11 cellular contexts compared by ENCODE assay signal in genomic region chr1:9630331-9631081, GRCh38. TPM values are rescaled to one million over a fixed set of nuclear protein-coding genes. Genes with fewer than 3 reads are reported as not detected.
A peak's percentile ranks its signal among the peaks of the same experiment; 100 is the strongest.
DNase-seq lines count a peak whose midpoint lies in the region; ATAC-seq and TF ChIP-seq lines count a peak whose summit lies in the region.
"Had no signal": no experiment of that assay in that cellular context is flagged by ENCODE, and none has a peak within 500 bp of the region (broad histone marks: within the 10 kb centered on the region; RNA-seq: fewer than 3 reads in every experiment).

No MANE protein-coding gene starts in this region.

- H4K20me1 ChIP-seq in BLaER1 (no peaks in the 10 kb centered on the region), smooth muscle cell (ENCODE audit: low read depth) (no peaks in the 10 kb centered on the region)

- H3K27ac ChIP-seq in BLaER1 (peak overlapping the region; percentile 80), lower lobe of right lung (peak overlapping the region; percentile 70), psoas muscle (no peak overlapping the region), smooth muscle cell (ENCODE audit: low read depth) (no peak overlapping the region)
- H3K27ac ChIP-seq: C4-2B had no signal

- peak overlapping the region; percentile 60 for H3K4me3 ChIP-seq in BLaER1
- peak overlapping the region; percentile 72 for H3K4me3 ChIP-seq in GM12865 (ENCODE audit: low read depth, low read length)
- H3K4me3 ChIP-seq in lower lobe of right lung, result peak overlapping the region; percentile 39
- H3K4me3 ChIP-seq in psoas muscle, result no peak overlapping the region
- H3K4me3 ChIP-seq in smooth muscle cell, result no peak overlapping the region

- CTCF ChIA-PET in activated CD8-positive, alpha-beta memory T cell treated with anti-CD3 and anti-CD28 coated beads, Interleukin-2, amount 10 ng/mL, durations not matched to agents 7 days and 5 days (lab: Charles Lee), result interaction anchor here (0.6 to 7.9 kb wide), 7 partner anchors 11 to 154 kb away, joined by 3 to 224 read pairs (median 11); partner anchors contain the start of gene PIK3CD

- H3K27ac Mint-ChIP-seq in activated CD8-positive, alpha-beta memory T cell treated with anti-CD3 and anti-CD28 coated beads, Interleukin-2, amount 10 ng/mL, durations not matched to agents 7 days and 5 days, result peak overlapping the region; percentile 93

- H3K4me2 ChIP-seq in BLaER1 (peak overlapping the region; percentile 84), smooth muscle cell (no peak overlapping the region)

- no peak for TF ChIP-seq CTCF in GM12865 (IDR thresholded peaks at IDR 0.05; ENCODE audit: insufficient read depth, low read depth, low read length, missing control alignments)
- no peak for TF ChIP-seq CTCF in lower lobe of right lung (IDR thresholded peaks at IDR 0.05)
- TF ChIP-seq CTCF in psoas muscle (IDR thresholded peaks at IDR 0.05), result no peak
- TF ChIP-seq CTCF in smooth muscle cell (IDR thresholded peaks at IDR 0.05; ENCODE audit: borderline replicate concordance, insufficient read depth, poor library complexity, severe bottlenecking), result no peak

- H3K36me3 ChIP-seq in BLaER1 (0 out of 2 replicates have a peak, but pooled peaks cover 11% of the 10 kb centered on the region), lower lobe of right lung (no peaks in the 10 kb centered on the region), psoas muscle (ENCODE audit: insufficient read depth in 1 of 2, low read depth in 1 of 2) (no peaks in the 10 kb centered on the region), smooth muscle cell (ENCODE audit: low read depth) (no peaks in the 10 kb centered on the region)

- H3K9me3 Mint-ChIP-seq in activated CD8-positive, alpha-beta memory T cell treated with anti-CD3 and anti-CD28 coated beads, Interleukin-2, amount 10 ng/mL, durations not matched to agents 7 days and 5 days (ENCODE audit: low read depth), result no peaks in the 10 kb centered on the region

- H3K36me3 Mint-ChIP-seq in activated CD8-positive, alpha-beta memory T cell treated with anti-CD3 and anti-CD28 coated beads, Interleukin-2, amount 10 ng/mL, durations not matched to agents 7 days and 5 days, result peaks cover 50% of the 10 kb centered on the region

- peak; percentile 3 for ATAC-seq in activated CD8-positive, alpha-beta memory T cell treated with anti-CD3 and anti-CD28 coated beads, Interleukin-2, amount 10 ng/mL, durations not matched to agents 7 days and 5 days
- ATAC-seq in lower lobe of right lung (no peak), psoas muscle (no peak), HG03432 (IDR thresholded peaks at IDR 0.05; ENCODE audit: unreplicated experiment) (no peak)

- H3K4me3 Mint-ChIP-seq in activated CD8-positive, alpha-beta memory T cell treated with anti-CD3 and anti-CD28 coated beads, Interleukin-2, amount 10 ng/mL, durations not matched to agents 7 days and 5 days, result peak overlapping the region; percentile 100

- H3K9me3 ChIP-seq in BLaER1 (peaks cover 17% of the 10 kb centered on the region), lower lobe of right lung (no peaks in the 10 kb centered on the region), psoas muscle (no peaks in the 10 kb centered on the region), smooth muscle cell (replicated peaks; ENCODE audit: low read depth) (no peaks in the 10 kb centered on the region)

- peak overlapping the region; percentile 69 for H3K9ac ChIP-seq in BLaER1
- H3K9ac ChIP-seq in smooth muscle cell (ENCODE audit: low read depth), result no peak overlapping the region

- H3K4me1 Mint-ChIP-seq in activated CD8-positive, alpha-beta memory T cell treated with anti-CD3 and anti-CD28 coated beads, Interleukin-2, amount 10 ng/mL, durations not matched to agents 7 days and 5 days, result peaks cover 74% of the 10 kb centered on the region

- H3K4me1 ChIP-seq in BLaER1, result peaks cover 79% of the 10 kb centered on the region
- peaks cover 27% of the 10 kb centered on the region for H3K4me1 ChIP-seq in lower lobe of right lung
- no peaks in the 10 kb centered on the region for H3K4me1 ChIP-seq in psoas muscle
- no peaks in the 10 kb centered on the region for H3K4me1 ChIP-seq in smooth muscle cell (ENCODE audit: low read depth)

- H3K27me3 Mint-ChIP-seq in activated CD8-positive, alpha-beta memory T cell treated with anti-CD3 and anti-CD28 coated beads, Interleukin-2, amount 10 ng/mL, durations not matched to agents 7 days and 5 days, result no peaks in the 10 kb centered on the region

- no peaks in the 10 kb centered on the region for H3F3A ChIP-seq in smooth muscle cell (ENCODE audit: low read depth)

- intact Hi-C loops in lower lobe of right lung (cut with DNase I), result no loop called here
- intact Hi-C loops in psoas muscle (cut with DNase I), result no loop called here
- intact Hi-C loops in cardiac septum (cut with DNase I), result no loop called here

- 62 to 73% (median 71%) methylated on average over 8 of the region's 8 CpGs for WGBS in psoas muscle, 3 donors
- 80% methylated on average over 8 of the region's 8 CpGs for WGBS in smooth muscle cell (ENCODE audit: low lambda C conversion rate)

- peak; percentile 18 for DNase-seq in GM12865 (ENCODE audit: low read depth)
- DNase-seq in activated CD8-positive, alpha-beta memory T cell treated with anti-CD3 and anti-CD28 coated beads, Interleukin-2, amount 10 ng/mL, durations not matched to agents 7 days and 5 days, result peak; percentile 48
- DNase-seq in lower lobe of right lung, result no peak
- no peak for DNase-seq in psoas muscle
- no peak for DNase-seq in smooth muscle cell (lab: John Stamatoyannopoulos, UW; ENCODE audit: unreplicated experiment)
- no peak for DNase-seq in cardiac septum (ENCODE audit: low spot score)
- DNase-seq: cerebellar nuclear complex, NCI-H2029 treated with DMSO at 0.1 percent for 48 hours had no signal

- H3K79me2 ChIP-seq in smooth muscle cell (ENCODE audit: low read depth), result no peaks in the 10 kb centered on the region

- H3K27me3 ChIP-seq in BLaER1, result no peaks in the 10 kb centered on the region
- peaks cover 9% of the 10 kb centered on the region for H3K27me3 ChIP-seq in lower lobe of right lung (ENCODE audit: low read depth)
- peaks cover 0 to 2% (median 0%) of the 10 kb centered on the region in 3 donors for H3K27me3 ChIP-seq in psoas muscle (ENCODE audit: insufficient read depth in 3 of 3, low read length in 2 of 3)
- no peaks in the 10 kb centered on the region for H3K27me3 ChIP-seq in smooth muscle cell (ENCODE audit: low read depth)

- H2AFZ ChIP-seq in smooth muscle cell (ENCODE audit: low read depth), result no peak overlapping the region

RNA-seq across cellular contexts. Expression of gene PIK3CD, which starts 21.0 kb away (rescaled TPM):
- 100 to 1,000 TPM; 256 to 261 TPM for total RNA-seq in activated CD8-positive, alpha-beta memory T cell treated with anti-CD3 and anti-CD28 coated beads, Interleukin-2, amount 10 ng/mL, durations not matched to agents 7 days and 5 days
- total RNA-seq in lower lobe of right lung (28.3 TPM), psoas muscle (1 to 10 TPM in 3 of 4 donors, under 1 TPM in 1; 0.93 to 2.5 (median 1.7) TPM), smooth muscle cell (4.1 and 4.9 TPM in 2 replicates), cardiac septum (3.0 TPM)
- polyA plus RNA-seq in psoas muscle (under 1 TPM; 0.44 to 0.52 (median 0.48) TPM), smooth muscle cell (3.9 and 7.1 TPM in 2 replicates)

RNA-seq across cellular contexts. Expression of gene TMEM201, which starts 41.8 kb away (rescaled TPM):
- 10 to 100 TPM; 20.0 to 26.9 TPM for total RNA-seq in activated CD8-positive, alpha-beta memory T cell treated with anti-CD3 and anti-CD28 coated beads, Interleukin-2, amount 10 ng/mL, durations not matched to agents 7 days and 5 days
- total RNA-seq in lower lobe of right lung, result 8.2 TPM
- 10 to 100 TPM; 15.7 to 37.3 (median 29.0) TPM for total RNA-seq in psoas muscle
- polyA plus RNA-seq in psoas muscle, result 10 to 100 TPM; 20.7 to 26.0 (median 23.2) TPM
- total RNA-seq in smooth muscle cell, result 1.7 and 2.4 TPM in 2 replicates
- 5.0 and 8.8 TPM in 2 replicates for polyA plus RNA-seq in smooth muscle cell
- 19.0 TPM for total RNA-seq in cardiac septum

Comparison
In these comparisons a context has a peak if more than half of its experiments do, and no peak if none do; other contexts are left out.
1. H3K27ac ChIP-seq: peak in BLaER1 (single experiment) and lower lobe of right lung (single experiment); none in psoas muscle (single experiment) and smooth muscle cell (single experiment).
2. H3K4me3 ChIP-seq: peak in BLaER1 (single experiment), GM12865 (single experiment) and lower lobe of right lung (single experiment); none in psoas muscle (single experiment) and smooth muscle cell (single experiment).
3. DNase-seq: peak in GM12865 (single experiment) and activated CD8-positive, alpha-beta memory T cell treated with anti-CD3 and anti-CD28 coated beads, Interleukin-2, amount 10 ng/mL, durations not matched to agents 7 days and 5 days (single experiment); none in lower lobe of right lung (single experiment), psoas muscle (0 of 2), smooth muscle cell (single experiment) and cardiac septum (single experiment).